1 cellular context compared by ENCODE assay signal in genomic region chr19:796692-797527, GRCh38.
TF ChIP-seq lines count a peak whose summit lies in the region.

TSS of gene PTBP1 (plus strand) at chr19:797452. CDS start at chr19:797498, 46 bp downstream.

TF ChIP-seq in HEK293, 187 proteins besides CTCF, POLR2A, EP300 and RAD21 (continued from another document):
- TF ChIP-seq ZNF280D (tag by site-specific recombination; IDR thresholded peaks at IDR 0.05), result no peak
- no peak for TF ChIP-seq ZBTB1 (tag by site-specific recombination; IDR thresholded peaks at IDR 0.05)
- no peak for TF ChIP-seq ZNF114 (tag by site-specific recombination; IDR thresholded peaks at IDR 0.05)
- no peak for TF ChIP-seq ZNF202 (tag by site-specific recombination; IDR thresholded peaks at IDR 0.05; ENCODE audit: borderline replicate concordance)
- peak; percentile 99 for TF ChIP-seq YY2 (tag by site-specific recombination; IDR thresholded peaks at IDR 0.05)
- TF ChIP-seq INSM2 (tag by site-specific recombination; IDR thresholded peaks at IDR 0.05), result peak; percentile 51
- no peak for TF ChIP-seq ZNF16 (tag by site-specific recombination; IDR thresholded peaks at IDR 0.05; ENCODE audit: low read depth)
- TF ChIP-seq TRIM28 (IDR thresholded peaks at IDR 0.05; ENCODE audit: borderline replicate concordance, low read length), result no peak; the same call in 1 of the 2 replicates
- TF ChIP-seq KLF16 (tag by site-specific recombination; IDR thresholded peaks at IDR 0.05), result peak; percentile 80
- TF ChIP-seq HOXA7 (CRISPR knock-in tag; IDR thresholded peaks at IDR 0.05; ENCODE audit: borderline replicate concordance), result no peak
- TF ChIP-seq ZNF112 (tag by site-specific recombination; IDR thresholded peaks at IDR 0.05), result no peak
- no peak for TF ChIP-seq ZNF610 (tag by site-specific recombination; IDR thresholded peaks at IDR 0.05; ENCODE audit: borderline replicate concordance)
- TF ChIP-seq ZNF792 (tag by site-specific recombination; IDR thresholded peaks at IDR 0.05), result no peak
- peak; percentile 77 for TF ChIP-seq ZBTB17 (tag by site-specific recombination; IDR thresholded peaks at IDR 0.05)
- no peak for TF ChIP-seq ZSCAN18 (tag by site-specific recombination; IDR thresholded peaks at IDR 0.05)
- no peak for TF ChIP-seq RBAK (tag by site-specific recombination; IDR thresholded peaks at IDR 0.05)
- peak; percentile 100 for TF ChIP-seq YY1 (tag by site-specific recombination; IDR thresholded peaks at IDR 0.05)
- TF ChIP-seq ZXDB (tag by site-specific recombination; IDR thresholded peaks at IDR 0.05), result peak; percentile 88
- no peak for TF ChIP-seq ZNF423 (tag by site-specific recombination; IDR thresholded peaks at IDR 0.05)
- peak; percentile 62; the same call in 1 of the 2 replicates for TF ChIP-seq PRDM10 (tag by site-specific recombination; IDR thresholded peaks at IDR 0.05)
- no peak for TF ChIP-seq ZNF404 (tag by site-specific recombination; IDR thresholded peaks at IDR 0.05)
- TF ChIP-seq MZF1 (tag by site-specific recombination; IDR thresholded peaks at IDR 0.05; ENCODE audit: borderline replicate concordance), result no peak
- TF ChIP-seq ZEB2 (tag by site-specific recombination; IDR thresholded peaks at IDR 0.05), result peak; percentile 73
- 0 out of 2 replicates have a peak, but pooled peaks have one; percentile 57 for TF ChIP-seq ZNF843 (tag by site-specific recombination; IDR thresholded peaks at IDR 0.05)
- TF ChIP-seq, protein P1, sequence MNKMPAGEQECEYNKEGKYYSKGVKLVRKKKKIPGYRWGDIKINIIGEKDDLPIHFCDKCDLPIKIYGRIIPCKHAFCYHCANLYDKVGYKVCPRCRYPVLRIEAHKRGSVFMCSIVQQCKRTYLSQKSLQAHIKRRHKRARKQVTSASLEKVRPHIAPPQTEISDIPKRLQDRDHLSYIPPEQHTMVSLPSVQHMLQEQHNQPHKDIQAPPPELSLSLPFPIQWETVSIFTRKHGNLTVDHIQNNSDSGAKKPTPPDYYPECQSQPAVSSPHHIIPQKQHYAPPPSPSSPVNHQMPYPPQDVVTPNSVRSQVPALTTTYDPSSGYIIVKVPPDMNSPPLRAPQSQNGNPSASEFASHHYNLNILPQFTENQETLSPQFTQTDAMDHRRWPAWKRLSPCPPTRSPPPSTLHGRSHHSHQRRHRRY (tag by site-specific recombination; IDR thresholded peaks at IDR 0.05), result no peak
- no peak for TF ChIP-seq ZNF132 (tag by site-specific recombination; IDR thresholded peaks at IDR 0.05; ENCODE audit: borderline replicate concordance)
- no peak for TF ChIP-seq ZNF138 (tag by site-specific recombination; IDR thresholded peaks at IDR 0.05; ENCODE audit: borderline replicate concordance)
- TF ChIP-seq ZNF350 (tag by site-specific recombination; IDR thresholded peaks at IDR 0.05), result no peak
- TF ChIP-seq ZNF335 (tag by site-specific recombination; conservative IDR thresholded peaks at IDR 0.05), result peak; percentile 90
- no peak for TF ChIP-seq ZNF704 (tag by site-specific recombination; IDR thresholded peaks at IDR 0.05)
- TF ChIP-seq ZSCAN30 (tag by site-specific recombination; IDR thresholded peaks at IDR 0.05), result no peak; the same call in 1 of the 2 replicates
- TF ChIP-seq ZNF768 (tag by site-specific recombination; IDR thresholded peaks at IDR 0.05), result no peak
- TF ChIP-seq SALL2 (tag by site-specific recombination; IDR thresholded peaks at IDR 0.05; ENCODE audit: borderline replicate concordance), result no peak
- peak; percentile 100 for TF ChIP-seq HIC1 (tag by site-specific recombination; IDR thresholded peaks at IDR 0.05)
- no peak for TF ChIP-seq ZNF596 (tag by site-specific recombination; IDR thresholded peaks at IDR 0.05)
- no peak for TF ChIP-seq BCL6B (tag by site-specific recombination; IDR thresholded peaks at IDR 0.05)
- no peak for TF ChIP-seq ZNF654 (tag by site-specific recombination; IDR thresholded peaks at IDR 0.05; ENCODE audit: low read depth)
- peak; percentile 42; the same call in 1 of the 2 replicates for TF ChIP-seq ZBTB7A (tag by site-specific recombination; IDR thresholded peaks at IDR 0.05; ENCODE audit: low read depth)
- TF ChIP-seq ZNF747 (tag by site-specific recombination; IDR thresholded peaks at IDR 0.05), result no peak
- no peak for TF ChIP-seq ZNF777 (tag by site-specific recombination; IDR thresholded peaks at IDR 0.05; ENCODE audit: borderline replicate concordance)
